In the genomic region with DNA sequence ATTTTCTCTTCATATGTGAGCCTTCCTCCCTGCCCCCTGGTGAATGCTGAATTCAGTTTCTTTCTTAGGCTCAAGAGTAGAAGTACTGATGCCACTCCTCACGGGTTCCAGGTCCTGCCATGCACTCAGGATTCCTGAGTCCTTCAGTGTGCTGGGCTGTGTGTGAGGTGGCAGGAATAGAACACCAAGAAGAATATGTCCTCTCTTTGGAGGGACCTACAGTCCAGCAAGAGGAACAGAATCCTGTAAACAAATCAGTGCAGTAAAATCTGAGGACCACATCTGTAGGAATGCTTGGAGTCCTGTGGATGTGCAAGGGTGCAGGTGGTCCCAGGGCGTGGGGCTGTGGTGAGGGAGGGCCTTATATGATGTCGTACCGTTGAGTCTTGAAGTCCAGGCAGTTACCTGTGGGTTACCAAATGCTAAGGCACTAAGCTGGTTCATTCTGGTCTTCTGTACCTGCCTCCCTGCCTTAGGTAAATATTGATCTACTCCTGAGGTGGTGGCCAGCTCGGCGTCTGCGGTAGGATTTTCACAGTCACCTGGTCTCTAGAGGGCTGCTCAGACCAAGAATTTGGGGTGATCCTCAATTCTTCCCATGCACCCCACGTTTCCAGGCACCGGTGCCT, we compare ENCODE assay signal across 1 cellular context.
TF ChIP-seq lines count a peak whose summit lies in the region.

No MANE protein-coding gene starts in this region.

TF ChIP-seq in endothelial cell of umbilical vein, 7 proteins besides CTCF, POLR2A, EP300 and RAD21:
- TF ChIP-seq POLR2AphosphoS5 (IDR thresholded peaks at IDR 0.05; ENCODE audit: insufficient read depth, low read depth, low read length) (no peak), FOS (IDR thresholded peaks at IDR 0.05; ENCODE audit: borderline replicate concordance, insufficient read depth, low read length) (no peak), JUN (IDR thresholded peaks at IDR 0.05; ENCODE audit: borderline replicate concordance, insufficient read depth, insufficient read length, low read depth) (no peak), GATA2 (IDR thresholded peaks at IDR 0.05; ENCODE audit: insufficient read depth, insufficient read length, low read depth, low read length) (no peak), MYC (IDR thresholded peaks at IDR 0.05; ENCODE audit: low read depth, low read length) (no peak), EZH2 (IDR thresholded peaks at IDR 0.05; ENCODE audit: borderline replicate concordance, low read depth, low read length, severe bottlenecking) (no peak), MAX (IDR thresholded peaks at IDR 0.05; ENCODE audit: insufficient read depth, insufficient read length) (no peak)
TF ChIP-seq in endothelial cell of umbilical vein: peak in this region for 0.
